ENCODE assay signal across 8 cellular contexts in genomic region chr14:35121887-35122695, GRCh38. TPM values are rescaled to one million over a fixed set of nuclear protein-coding genes. Genes with fewer than 3 reads are reported as not detected.
A peak's percentile ranks its signal among the peaks of the same experiment; 100 is the strongest.
DNase-seq lines count a peak whose midpoint lies in the region; ATAC-seq and TF ChIP-seq lines count a peak whose summit lies in the region.

PPP2R3C (minus strand) TSS chr14:35121990; CDS start chr14:35121959, 31 bp downstream.
PRORP (plus strand) TSS chr14:35122552; CDS start chr14:35123246, 694 bp downstream.

- H3K27me3 ChIP-seq in RWPE2 (ENCODE audit: insufficient read depth, poor library complexity, severe bottlenecking): no peaks in the 10 kb centered on the region

- TF ChIP-seq CTCF in RWPE2 (IDR thresholded peaks at IDR 0.05; ENCODE audit: poor library complexity, severe bottlenecking): no peak
- TF ChIP-seq CTCF in natural killer cell (IDR thresholded peaks at IDR 0.05): no peak

- no peaks in the 10 kb centered on the region for H3K27me3 Mint-ChIP-seq in activated T-helper 2 cell treated with anti-CD3 and anti-CD28 coated beads, Interferon-gamma antibody, Interleukin-2, Interleukin-4, amounts not matched to agents 10 μg/mL and 5 μg/mL and 100 μg/mL, durations not matched to agents 14 hours and 24 hours and 36 hours (ENCODE audit: low read depth)
- H3K27me3 Mint-ChIP-seq in natural killer cell (ENCODE audit: low read depth in 2 of 2): no peaks in the 10 kb centered on the region

- H3K4me1 ChIP-seq in RWPE2 (ENCODE audit: insufficient read depth, poor library complexity, severe bottlenecking): peaks cover 7% of the 10 kb centered on the region

- peaks cover 25% of the 10 kb centered on the region for H3K36me3 Mint-ChIP-seq in activated T-helper 2 cell treated with anti-CD3 and anti-CD28 coated beads, Interferon-gamma antibody, Interleukin-2, Interleukin-4, amounts not matched to agents 10 μg/mL and 5 μg/mL and 100 μg/mL, durations not matched to agents 14 hours and 24 hours and 36 hours (ENCODE audit: low read depth)
- H3K36me3 Mint-ChIP-seq in natural killer cell: no peaks in the 10 kb centered on the region

- H3K4me1 Mint-ChIP-seq in activated T-helper 2 cell treated with anti-CD3 and anti-CD28 coated beads, Interferon-gamma antibody, Interleukin-2, Interleukin-4, amounts not matched to agents 10 μg/mL and 5 μg/mL and 100 μg/mL, durations not matched to agents 14 hours and 24 hours and 36 hours (ENCODE audit: low read depth): peaks cover 41% of the 10 kb centered on the region
- peaks cover 56 to 60% of the 10 kb centered on the region in 2 donors for H3K4me1 Mint-ChIP-seq in natural killer cell

- intact Hi-C loops in activated T-helper 2 cell treated with anti-CD3 and anti-CD28 coated beads, Interferon-gamma antibody, Interleukin-2, Interleukin-4, amounts not matched to agents 10 μg/mL and 5 μg/mL and 100 μg/mL, durations not matched to agents 14 hours and 24 hours and 36 hours (cut with micrococcal nuclease): loop anchor here (1.0 to 10.0 kb wide), 8 partner anchors 76 to 685 kb away; partner anchors contain the start of genes FAM177A1, NFKBIA, PSMA6 and RALGAPA1
- intact Hi-C loops in natural killer cell (cut with micrococcal nuclease): loop anchor here (1.0 to 10.0 kb wide), 7 partner anchors 75 to 705 kb away; partner anchors contain the start of genes BAZ1A, BRMS1L, FAM177A1 and NFKBIA

- peak within 1 kb of the TSS; percentile 62 for H3K4me3 ChIP-seq in RWPE2 (ENCODE audit: severe bottlenecking)

- peak within 1 kb of the TSS; percentile 100 for H3K27ac Mint-ChIP-seq in activated T-helper 2 cell treated with anti-CD3 and anti-CD28 coated beads, Interferon-gamma antibody, Interleukin-2, Interleukin-4, amounts not matched to agents 10 μg/mL and 5 μg/mL and 100 μg/mL, durations not matched to agents 14 hours and 24 hours and 36 hours
- peak within 1 kb of the TSS; percentile 99 for H3K27ac Mint-ChIP-seq in natural killer cell

- peak within 1 kb of the TSS; percentile 88 for H3K27ac ChIP-seq in RWPE2 (ENCODE audit: poor library complexity, severe bottlenecking)

- ATAC-seq in RWPE2 (ENCODE audit: low read depth): peak; percentile 91
- ATAC-seq in natural killer cell: peak; percentile 83 to 94 (median 85)

- peak; percentile 94 for DNase-seq in EH (ENCODE audit: low read depth)
- peak; percentile 94 for DNase-seq in H4 (ENCODE audit: low spot score)
- DNase-seq in LoVo (ENCODE audit: low spot score): peak; percentile 96
- DNase-seq in RWPE2 (ENCODE audit: low spot score): peak; percentile 100
- DNase-seq in activated T-helper 2 cell treated with anti-CD3 and anti-CD28 coated beads, Interferon-gamma antibody, Interleukin-2, Interleukin-4, amounts not matched to agents 10 μg/mL and 5 μg/mL and 100 μg/mL, durations not matched to agents 14 hours and 24 hours and 36 hours (ENCODE audit: low spot score): peak; percentile 88
- peak; percentile 90 for DNase-seq in fibroblast of peridontal ligament (ENCODE audit: extremely low read depth)
- peak; percentile 81 for DNase-seq in natural killer cell
- DNase-seq in stimulated activated naive CD4-positive, alpha-beta T cell treated with Interleukin-2 at 50 U/mL for 16 hours (lab: John Stamatoyannopoulos, UW): peak; percentile 92

- peak within 1 kb of the TSS; percentile 96 for H3K4me3 Mint-ChIP-seq in activated T-helper 2 cell treated with anti-CD3 and anti-CD28 coated beads, Interferon-gamma antibody, Interleukin-2, Interleukin-4, amounts not matched to agents 10 μg/mL and 5 μg/mL and 100 μg/mL, durations not matched to agents 14 hours and 24 hours and 36 hours (ENCODE audit: low read depth)
- H3K4me3 Mint-ChIP-seq in natural killer cell: peak within 1 kb of the TSS; percentile 97

- H3K9me3 ChIP-seq in RWPE2 (ENCODE audit: severe bottlenecking): no peaks in the 10 kb centered on the region

- no peaks in the 10 kb centered on the region for H3K9me3 Mint-ChIP-seq in activated T-helper 2 cell treated with anti-CD3 and anti-CD28 coated beads, Interferon-gamma antibody, Interleukin-2, Interleukin-4, amounts not matched to agents 10 μg/mL and 5 μg/mL and 100 μg/mL, durations not matched to agents 14 hours and 24 hours and 36 hours
- H3K9me3 Mint-ChIP-seq in natural killer cell: no peaks in the 10 kb centered on the region

- H3K36me3 ChIP-seq in RWPE2 (ENCODE audit: low read depth): peaks cover 10% of the 10 kb centered on the region; the same call in 1 of the 2 replicates

RNA-seq across cellular contexts. Expression of gene PPP2R3C, which starts in this region (rescaled TPM):
- total RNA-seq in H4 (2014; rRNA removed; shearing (Covaris generic)): 21.2 and 27.9 TPM in 2 replicates
- total RNA-seq in activated T-helper 2 cell treated with anti-CD3 and anti-CD28 coated beads, Interferon-gamma antibody, Interleukin-2, Interleukin-4, amounts not matched to agents 10 μg/mL and 5 μg/mL and 100 μg/mL, durations not matched to agents 14 hours and 24 hours and 36 hours: 48.1 and 49.7 TPM in 2 replicates
- 10 to 100 TPM; 41.5 to 49.7 (median 48.3) TPM for total RNA-seq in natural killer cell

RNA-seq across cellular contexts. Expression of gene PRORP, which starts in this region (rescaled TPM):
- total RNA-seq in H4 (2014; rRNA removed; shearing (Covaris generic)): 26.4 and 31.5 TPM in 2 replicates
- 37.0 and 41.3 TPM in 2 replicates for total RNA-seq in activated T-helper 2 cell treated with anti-CD3 and anti-CD28 coated beads, Interferon-gamma antibody, Interleukin-2, Interleukin-4, amounts not matched to agents 10 μg/mL and 5 μg/mL and 100 μg/mL, durations not matched to agents 14 hours and 24 hours and 36 hours
- 10 to 100 TPM; 18.3 to 35.8 (median 20.5) TPM for total RNA-seq in natural killer cell

Comparison
In these comparisons a context has a peak if more than half of its experiments do, and no peak if none do; other contexts are left out.
1. Peak in every context shown above with its lines: DNase-seq, ATAC-seq, H3K4me3 ChIP-seq and H3K27ac ChIP-seq.